In genomic region chr3:87949189-87949878, GRCh38 we compare ENCODE assay signal across 16 cellular contexts.
DNase-seq lines count a peak whose midpoint lies in the region; ATAC-seq and TF ChIP-seq lines count a peak whose summit lies in the region.
"Had no signal": no experiment of that assay in that cellular context is flagged by ENCODE, and none has a peak within 500 bp of the region (broad histone marks: within the 10 kb centered on the region; RNA-seq: fewer than 3 reads in every experiment).

No MANE protein-coding gene starts in this region.

- no peaks in the 10 kb centered on the region for H3K4me1 ChIP-seq in smooth muscle cell (ENCODE audit: low read depth)
- no peaks in the 10 kb centered on the region for H3K4me1 ChIP-seq in CD8-positive, alpha-beta memory T cell (ENCODE audit: insufficient read depth, low read length)
- H3K4me1 ChIP-seq: heart right ventricle had no signal

- POLR2A ChIA-PET in activated B cell treated with CpG ODN at 0.5 μM for 24 hours (lab: Charles Lee) = interaction anchor here (0.6 kb wide), 1 partner anchor 207 kb away, joined by 3 read pairs; no protein-coding TSS in a partner anchor
- POLR2A ChIA-PET in CD8-positive, alpha-beta memory T cell (lab: Charles Lee) = no interaction called here

- CTCF ChIA-PET in activated B cell treated with CpG ODN at 0.5 μM for 24 hours (lab: Charles Lee) = no interaction called here
- CTCF ChIA-PET in CD8-positive, alpha-beta memory T cell (lab: Charles Lee) = no interaction called here

- H3K79me2 ChIP-seq in smooth muscle cell (ENCODE audit: low read depth) = no peaks in the 10 kb centered on the region

- DNase-seq in activated B cell treated with CpG ODN at 0.5 μM for 24 hours = no peak
- DNase-seq in smooth muscle cell (lab: John Stamatoyannopoulos, UW; ENCODE audit: unreplicated experiment) = no peak
- DNase-seq in globus pallidus (ENCODE audit: low spot score) = no peak
- DNase-seq in activated naive CD4-positive, alpha-beta T cell treated with Interleukin-2 at 50 U/mL for 16 hours = no peak
- DNase-seq in CD8-positive, alpha-beta memory T cell = no peak
- DNase-seq: activated CD8-positive, alpha-beta T cell treated with anti-CD3 and anti-CD28 coated beads for 36 hours; amygdala; effector CD4-positive, alpha-beta T cell; heart right ventricle; midbrain; NCI-H1092 treated with DMSO at 0.1 percent for 48 hours had no signal

- H3K4me3 Mint-ChIP-seq in activated B cell treated with CpG ODN at 0.5 μM for 24 hours = peak overlapping the region; percentile 36
- H3K4me3 Mint-ChIP-seq in CD8-positive, alpha-beta memory T cell = no peak overlapping the region
- H3K4me3 Mint-ChIP-seq: activated CD8-positive, alpha-beta T cell treated with anti-CD3 and anti-CD28 coated beads for 36 hours had no signal

- no peaks in the 10 kb centered on the region for H4K20me1 ChIP-seq in smooth muscle cell (ENCODE audit: low read depth)

- no peaks in the 10 kb centered on the region for H3K36me3 Mint-ChIP-seq in activated B cell treated with CpG ODN at 0.5 μM for 24 hours (ENCODE audit: low read depth)
- H3K36me3 Mint-ChIP-seq in CD8-positive, alpha-beta memory T cell = no peaks in the 10 kb centered on the region

- peaks cover 19% of the 10 kb centered on the region for H3K4me1 Mint-ChIP-seq in activated B cell treated with CpG ODN at 0.5 μM for 24 hours
- no peaks in the 10 kb centered on the region for H3K4me1 Mint-ChIP-seq in CD8-positive, alpha-beta memory T cell

- no peak overlapping the region for H3K27ac ChIP-seq in smooth muscle cell (ENCODE audit: low read depth)
- H3K27ac ChIP-seq in CD8-positive, alpha-beta memory T cell (ENCODE audit: low read depth, low read length) = no peak overlapping the region
- H3K27ac ChIP-seq: C4-2B, heart right ventricle, HL-60 had no signal

- no peaks in the 10 kb centered on the region for H3K27me3 Mint-ChIP-seq in activated B cell treated with CpG ODN at 0.5 μM for 24 hours
- H3K27me3 Mint-ChIP-seq in CD8-positive, alpha-beta memory T cell = peaks cover 7 to 17% of the 10 kb centered on the region in 2 donors

- H3K9me3 Mint-ChIP-seq in activated B cell treated with CpG ODN at 0.5 μM for 24 hours = no peaks in the 10 kb centered on the region
- H3K9me3 Mint-ChIP-seq in CD8-positive, alpha-beta memory T cell = no peaks in the 10 kb centered on the region
- H3K9me3 Mint-ChIP-seq: activated CD8-positive, alpha-beta T cell treated with anti-CD3 and anti-CD28 coated beads for 36 hours had no signal

- no peaks in the 10 kb centered on the region for H3K27me3 ChIP-seq in smooth muscle cell (ENCODE audit: low read depth)
- no peaks in the 10 kb centered on the region for H3K27me3 ChIP-seq in CD8-positive, alpha-beta memory T cell (ENCODE audit: insufficient read depth, low read length, poor library complexity, severe bottlenecking)
- H3K27me3 ChIP-seq: heart right ventricle had no signal

- H3K9me3 ChIP-seq in smooth muscle cell (replicated peaks; ENCODE audit: low read depth) = no peaks in the 10 kb centered on the region
- no peaks in the 10 kb centered on the region for H3K9me3 ChIP-seq in CD8-positive, alpha-beta memory T cell (ENCODE audit: low read length)
- H3K9me3 ChIP-seq: heart right ventricle had no signal

- ATAC-seq in GM18858 (IDR thresholded peaks at IDR 0.05; ENCODE audit: unreplicated experiment) (peak; percentile 90), GM21515 (IDR thresholded peaks at IDR 0.05; ENCODE audit: unreplicated experiment) (peak; percentile 82), HG03060 (IDR thresholded peaks at IDR 0.05; ENCODE audit: low read depth, unreplicated experiment) (peak; percentile 54), activated B cell treated with CpG ODN at 0.5 μM for 24 hours (ENCODE audit: low read depth) (peak; percentile 79)
- ATAC-seq: activated CD8-positive, alpha-beta T cell treated with anti-CD3 and anti-CD28 coated beads for 36 hours; heart right ventricle had no signal

- no peak overlapping the region for H3K9ac ChIP-seq in smooth muscle cell (ENCODE audit: low read depth)

- 67% methylated on average over 4 of the region's 4 CpGs for WGBS in smooth muscle cell (ENCODE audit: low lambda C conversion rate)

- no peak overlapping the region for H2AFZ ChIP-seq in smooth muscle cell (ENCODE audit: low read depth)

- no peak overlapping the region for H3K4me2 ChIP-seq in smooth muscle cell

- H3K36me3 ChIP-seq in smooth muscle cell (ENCODE audit: low read depth) = no peaks in the 10 kb centered on the region
- H3K36me3 ChIP-seq in CD8-positive, alpha-beta memory T cell (ENCODE audit: insufficient read depth, low read length) = no peaks in the 10 kb centered on the region
- H3K36me3 ChIP-seq: heart right ventricle had no signal

- intact Hi-C loops in activated B cell treated with CpG ODN at 0.5 μM for 24 hours (cut with micrococcal nuclease) = no loop called here

- peak overlapping the region; percentile 77 for H3K27ac Mint-ChIP-seq in activated B cell treated with CpG ODN at 0.5 μM for 24 hours
- peak overlapping the region in 1 of 8 donors; percentile 22 for H3K27ac Mint-ChIP-seq in CD8-positive, alpha-beta memory T cell
- H3K27ac Mint-ChIP-seq: activated CD8-positive, alpha-beta T cell treated with anti-CD3 and anti-CD28 coated beads for 36 hours had no signal

- TF ChIP-seq CTCF in activated B cell treated with CpG ODN at 0.5 μM for 24 hours (IDR thresholded peaks at IDR 0.05) (no peak), smooth muscle cell (IDR thresholded peaks at IDR 0.05; ENCODE audit: borderline replicate concordance, insufficient read depth, poor library complexity, severe bottlenecking) (no peak)

- no peak overlapping the region for H3K4me3 ChIP-seq in smooth muscle cell
- no peak overlapping the region for H3K4me3 ChIP-seq in CD8-positive, alpha-beta memory T cell (ENCODE audit: low read length)
- H3K4me3 ChIP-seq: heart right ventricle had no signal

- H3F3A ChIP-seq in smooth muscle cell (ENCODE audit: low read depth) = no peaks in the 10 kb centered on the region
